8 cellular contexts compared by ENCODE assay signal in genomic region chr19:7928741-7929701, GRCh38. TPM values are rescaled to one million over a fixed set of nuclear protein-coding genes. Genes with fewer than 3 reads are reported as not detected.
DNase-seq lines count a peak whose midpoint lies in the region; ATAC-seq and TF ChIP-seq lines count a peak whose summit lies in the region.

No MANE protein-coding gene starts in this region.

- ATAC-seq in aorta (ENCODE audit: low FRiP score) (peak; percentile 40), GM21526 (IDR thresholded peaks at IDR 0.05; ENCODE audit: low FRiP score, unreplicated experiment) (no peak)

- H4K20me1 ChIP-seq in osteoblast (ENCODE audit: insufficient read depth, low read length): no peaks in the 10 kb centered on the region

- intact Hi-C loops in aorta (cut with DNase I): no loop called here

- H3K27me3 ChIP-seq in osteoblast (ENCODE audit: insufficient read depth, low read length) (no peaks in the 10 kb centered on the region), aorta (ENCODE audit: control insufficient read depth in 1 of 2, insufficient read depth in 2 of 2, low read length in 1 of 2) (no peaks in the 10 kb centered on the region)

- H3K4me3 ChIP-seq in osteoblast (ENCODE audit: insufficient read depth, low read length): peak overlapping the region; percentile 40
- H3K4me3 ChIP-seq in aorta (ENCODE audit: low read length in 2 of 2): no peak overlapping the region

- no peaks in the 10 kb centered on the region for H3K79me2 ChIP-seq in osteoblast (ENCODE audit: insufficient read depth, low read length)

- DNase-seq in NCI-H2196 (lab: John Stamatoyannopoulos, UW; ENCODE audit: unreplicated experiment) (peak; percentile 57), NCI-H2196 treated with DMSO at 0.1 percent for 48 hours (lab: John Stamatoyannopoulos, UW; ENCODE audit: unreplicated experiment) (no peak), NCI-H2171 treated with DMSO at 0.1 percent for 48 hours (lab: John Stamatoyannopoulos, UW) (peak; percentile 59), epithelial cell of prostate (ENCODE audit: low read depth, low spot score) (peak; percentile 49), osteoblast (ENCODE audit: insufficient read length, low spot score, missing footprints) (peak; percentile 98), aorta (peak; percentile 82 to 91)
- peak; percentile 86 for DNase-seq in activated CD8-positive, alpha-beta memory T cell treated with anti-CD3 and anti-CD28 coated beads, Interleukin-2, amount 50 U/mL, for 48 hours

- peak overlapping the region; percentile 51 for H3K4me2 ChIP-seq in osteoblast (ENCODE audit: insufficient read depth, low read length)

- H3K4me1 ChIP-seq in osteoblast (ENCODE audit: insufficient read depth, low read length): peaks cover 25% of the 10 kb centered on the region
- no peaks in the 10 kb centered on the region for H3K4me1 ChIP-seq in aorta (ENCODE audit: control insufficient read depth in 1 of 2, insufficient read depth in 2 of 2, low read length in 2 of 2)

- H3K9me3 ChIP-seq in osteoblast (ENCODE audit: low read depth, low read length): no peaks in the 10 kb centered on the region
- no peaks in the 10 kb centered on the region for H3K9me3 ChIP-seq in aorta (ENCODE audit: control insufficient read depth, low read length)

- TF ChIP-seq CTCF in osteoblast (IDR thresholded peaks at IDR 0.05; ENCODE audit: extremely low read depth, low read depth, low read length): peak; percentile 49

- peaks cover 32% of the 10 kb centered on the region for H3K36me3 ChIP-seq in osteoblast (ENCODE audit: insufficient read depth, low read length)
- H3K36me3 ChIP-seq in aorta (ENCODE audit: control insufficient read depth in 1 of 2, insufficient read depth in 2 of 2, low read length in 1 of 2): peaks cover 0 to 14% of the 10 kb centered on the region in 2 donors

- H3K27ac ChIP-seq in epithelial cell of prostate: peak overlapping the region; percentile 80
- peak overlapping the region; percentile 92 for H3K27ac ChIP-seq in osteoblast (ENCODE audit: low read depth, low read length)
- peak overlapping the region; percentile 81 to 89 for H3K27ac ChIP-seq in aorta (ENCODE audit: low read depth in 1 of 2, low read length in 2 of 2)

- WGBS in aorta, 2 donors: 16 to 25% methylated on average over 24 of the region's 24 CpGs

- no peak overlapping the region for H2AFZ ChIP-seq in osteoblast (ENCODE audit: low read length)

RNA-seq across cellular contexts. Expression of gene CTXN1, which starts 3.1 kb away (rescaled TPM):
- total RNA-seq in osteoblast (1.5 and 2.5 TPM in 2 replicates), aorta (1 to 10 TPM; 1.9 to 2.5 TPM)
- polyA plus RNA-seq in aorta: under 1 TPM in 1 of 2 donors, not detected in 1; 0.51 TPM

RNA-seq across cellular contexts. Expression of gene SNAPC2, which starts 8.9 kb away (rescaled TPM):
- total RNA-seq in osteoblast (16.8 and 18.5 TPM in 2 replicates), aorta (10 to 100 TPM; 20.0 to 26.6 TPM)
- 10 to 100 TPM; 12.0 to 22.6 TPM for polyA plus RNA-seq in aorta

RNA-seq across cellular contexts. Expression of gene TGFBR3L, which starts 14.4 kb away (rescaled TPM):
- total RNA-seq in osteoblast: under 0.01 TPM in 1 of 2 replicates, not detected in the other
- total RNA-seq in aorta: under 1 TPM in 1 of 2 donors, not detected in 1; 0.84 TPM
- 1 to 10 TPM in 1 of 2 donors, not detected in 1; 1.5 TPM for polyA plus RNA-seq in aorta

RNA-seq across cellular contexts. Expression of gene TIMM44, which starts 14.4 kb away (rescaled TPM):
- total RNA-seq in osteoblast (52.5 and 55.4 TPM in 2 replicates), aorta (10 to 100 TPM; 44.5 to 53.5 TPM)
- 100 to 1,000 TPM in 1 of 2 donors, 10 to 100 TPM in 1; 26.4 to 126 TPM for polyA plus RNA-seq in aorta

RNA-seq across cellular contexts. Expression of gene MAP2K7, which starts 25.3 kb away (rescaled TPM):
- total RNA-seq in osteoblast (12.4 and 14.8 TPM in 2 replicates), aorta (10 to 100 TPM; 26.6 to 34.3 TPM)
- polyA plus RNA-seq in aorta: 10 to 100 TPM; 14.7 to 23.3 TPM
